In the genomic region with DNA sequence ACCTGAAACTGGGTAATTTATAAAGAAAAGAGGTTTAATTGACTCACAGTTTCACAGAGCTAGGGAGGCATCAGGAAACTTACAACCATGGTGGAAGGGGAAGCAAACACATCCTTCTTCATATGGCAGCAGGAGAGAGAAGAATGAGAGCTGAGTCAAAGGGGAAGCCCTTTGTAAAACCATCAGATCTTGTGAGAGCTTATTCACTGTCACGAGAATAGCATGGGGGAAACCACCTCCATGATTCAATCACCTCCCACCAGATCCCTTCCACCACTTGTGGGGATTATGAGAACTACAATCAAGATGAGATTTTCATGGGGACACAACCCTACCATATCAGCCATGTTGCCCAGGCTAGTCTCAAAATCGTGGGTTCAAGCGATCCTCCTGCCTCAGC, we compare ENCODE assay signal across 1 cellular context.
TF ChIP-seq lines count a peak whose summit lies in the region.

No MANE protein-coding gene starts in this region.

TF ChIP-seq in WTC11, 78 proteins besides CTCF, POLR2A, EP300 and RAD21 (continued from another document):
- TF ChIP-seq, protein P1, sequence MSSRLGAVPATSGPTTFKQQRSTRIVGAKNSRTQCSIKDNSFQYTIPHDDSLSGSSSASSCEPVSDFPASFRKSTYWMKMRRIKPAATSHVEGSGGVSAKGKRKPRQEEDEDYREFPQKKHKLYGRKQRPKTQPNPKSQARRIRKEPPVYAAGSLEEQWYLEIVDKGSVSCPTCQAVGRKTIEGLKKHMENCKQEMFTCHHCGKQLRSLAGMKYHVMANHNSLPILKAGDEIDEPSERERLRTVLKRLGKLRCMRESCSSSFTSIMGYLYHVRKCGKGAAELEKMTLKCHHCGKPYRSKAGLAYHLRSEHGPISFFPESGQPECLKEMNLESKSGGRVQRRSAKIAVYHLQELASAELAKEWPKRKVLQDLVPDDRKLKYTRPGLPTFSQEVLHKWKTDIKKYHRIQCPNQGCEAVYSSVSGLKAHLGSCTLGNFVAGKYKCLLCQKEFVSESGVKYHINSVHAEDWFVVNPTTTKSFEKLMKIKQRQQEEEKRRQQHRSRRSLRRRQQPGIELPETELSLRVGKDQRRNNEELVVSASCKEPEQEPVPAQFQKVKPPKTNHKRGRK (CRISPR knock-in tag; IDR thresholded peaks at IDR 0.05; ENCODE audit: borderline replicate concordance): no peak
- TF ChIP-seq, protein P2, sequence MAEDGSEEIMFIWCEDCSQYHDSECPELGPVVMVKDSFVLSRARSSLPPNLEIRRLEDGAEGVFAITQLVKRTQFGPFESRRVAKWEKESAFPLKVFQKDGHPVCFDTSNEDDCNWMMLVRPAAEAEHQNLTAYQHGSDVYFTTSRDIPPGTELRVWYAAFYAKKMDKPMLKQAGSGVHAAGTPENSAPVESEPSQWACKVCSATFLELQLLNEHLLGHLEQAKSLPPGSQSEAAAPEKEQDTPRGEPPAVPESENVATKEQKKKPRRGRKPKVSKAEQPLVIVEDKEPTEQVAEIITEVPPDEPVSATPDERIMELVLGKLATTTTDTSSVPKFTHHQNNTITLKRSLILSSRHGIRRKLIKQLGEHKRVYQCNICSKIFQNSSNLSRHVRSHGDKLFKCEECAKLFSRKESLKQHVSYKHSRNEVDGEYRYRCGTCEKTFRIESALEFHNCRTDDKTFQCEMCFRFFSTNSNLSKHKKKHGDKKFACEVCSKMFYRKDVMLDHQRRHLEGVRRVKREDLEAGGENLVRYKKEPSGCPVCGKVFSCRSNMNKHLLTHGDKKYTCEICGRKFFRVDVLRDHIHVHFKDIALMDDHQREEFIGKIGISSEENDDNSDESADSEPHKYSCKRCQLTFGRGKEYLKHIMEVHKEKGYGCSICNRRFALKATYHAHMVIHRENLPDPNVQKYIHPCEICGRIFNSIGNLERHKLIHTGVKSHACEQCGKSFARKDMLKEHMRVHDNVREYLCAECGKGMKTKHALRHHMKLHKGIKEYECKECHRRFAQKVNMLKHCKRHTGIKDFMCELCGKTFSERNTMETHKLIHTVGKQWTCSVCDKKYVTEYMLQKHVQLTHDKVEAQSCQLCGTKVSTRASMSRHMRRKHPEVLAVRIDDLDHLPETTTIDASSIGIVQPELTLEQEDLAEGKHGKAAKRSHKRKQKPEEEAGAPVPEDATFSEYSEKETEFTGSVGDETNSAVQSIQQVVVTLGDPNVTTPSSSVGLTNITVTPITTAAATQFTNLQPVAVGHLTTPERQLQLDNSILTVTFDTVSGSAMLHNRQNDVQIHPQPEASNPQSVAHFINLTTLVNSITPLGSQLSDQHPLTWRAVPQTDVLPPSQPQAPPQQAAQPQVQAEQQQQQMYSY (CRISPR knock-in tag; IDR thresholded peaks at IDR 0.05): no peak
- no peak for TF ChIP-seq SMAD4 (CRISPR knock-in tag; IDR thresholded peaks at IDR 0.05)
